13 cellular contexts compared by ENCODE assay signal in the genomic region with DNA sequence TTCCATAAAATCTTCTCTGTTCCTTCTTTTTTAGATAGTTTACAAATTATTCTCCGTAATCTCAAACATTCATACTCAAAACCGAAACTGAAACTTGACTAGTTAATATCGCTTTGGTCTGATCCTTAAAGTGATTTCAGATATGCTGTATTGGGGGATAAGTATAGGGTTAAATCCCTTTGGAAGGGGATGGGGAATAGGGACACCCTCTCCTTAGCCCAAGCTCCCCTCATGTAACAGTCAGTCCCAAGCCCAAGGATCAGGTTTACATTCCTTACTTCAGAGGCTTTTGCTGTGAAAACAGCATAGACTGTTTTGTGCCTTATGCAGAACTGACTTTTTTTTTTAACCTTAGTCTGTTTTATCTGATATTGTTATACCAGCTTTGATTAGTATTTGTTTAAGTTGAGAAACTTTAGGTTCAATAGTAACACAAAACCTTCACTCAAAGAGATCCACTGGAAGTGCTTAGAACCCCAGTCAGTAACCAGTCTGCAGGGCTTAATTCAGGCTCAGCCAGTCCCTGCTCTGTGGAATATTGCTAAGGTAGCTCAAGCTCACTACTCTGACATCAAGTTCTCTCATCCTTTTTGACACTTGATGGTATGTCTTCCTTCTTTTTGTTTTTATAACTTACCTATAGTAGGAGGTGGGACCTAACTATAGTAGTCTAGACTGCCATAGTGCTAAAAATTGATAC. TPM values are rescaled to one million over a fixed set of nuclear protein-coding genes. Genes with fewer than 3 reads are reported as not detected.
A peak's percentile ranks its signal among the peaks of the same experiment; 100 is the strongest.
DNase-seq lines count a peak whose midpoint lies in the region; ATAC-seq, FAIRE-seq and TF ChIP-seq lines count a peak whose summit lies in the region.
"Had no signal": no experiment of that assay in that cellular context is flagged by ENCODE, and none has a peak within 500 bp of the region (broad histone marks: within the 10 kb centered on the region; RNA-seq: fewer than 3 reads in every experiment).

No MANE protein-coding gene starts in this region.

- H3K27ac Mint-ChIP-seq in activated naive CD8-positive, alpha-beta T cell treated with anti-CD3 and anti-CD28 coated beads for 36 hours: peak overlapping the region; percentile 23

- DNase-seq in HepG2 (ENCODE audit: low spot score) (no peak), inferior parietal cortex (ENCODE audit: extremely low spot score) (no peak)
- DNase-seq in activated naive CD8-positive, alpha-beta T cell treated with anti-CD3 and anti-CD28 coated beads for 36 hours: no peak
- DNase-seq: activated CD4-positive, alpha-beta T cell treated with anti-CD3 and anti-CD28 coated beads for 1 hour; foreskin fibroblast; NCI-H2107 had no signal

- no peak overlapping the region for H3K4me2 ChIP-seq in HepG2 (ENCODE audit: low read depth, low read length)

- H2AFZ ChIP-seq in HepG2 (ENCODE audit: low read length): no peak overlapping the region

- H3K36me3 Mint-ChIP-seq in activated naive CD8-positive, alpha-beta T cell treated with anti-CD3 and anti-CD28 coated beads for 36 hours: peaks cover 50% of the 10 kb centered on the region

- BruUV-seq in HepG2 (replicated peaks; lab: Mats Ljungman, UMichigan): no TSS peak

- H4K20me1 ChIP-seq in HepG2 (ENCODE audit: insufficient read depth, low read length): no peaks in the 10 kb centered on the region

- POLR2A ChIA-PET in HepG2 (lab: Yijun Ruan, JAX): interaction anchor here (1.0 kb wide), 1 partner anchor 43 kb away, joined by 3 read pairs; no protein-coding TSS in a partner anchor

- WGBS in liver: 10% methylated on average over 3 of the region's 3 CpGs
- 96% methylated on average over 3 of the region's 3 CpGs for WGBS in HepG2 (ENCODE audit: low lambda C conversion rate)

- no peak for FAIRE-seq in HepG2 (lab: Jason Lieb, UNC)

- H3K4me1 ChIP-seq in liver (ENCODE audit: control insufficient read depth in 4 of 4, insufficient read depth in 4 of 4, low read length in 3 of 4): peaks cover 0 to 4% (median 1%) of the 10 kb centered on the region in 4 donors
- no peaks in the 10 kb centered on the region for H3K4me1 ChIP-seq in HepG2 (ENCODE audit: insufficient read depth, low read length)
- no peaks in the 10 kb centered on the region for H3K4me1 ChIP-seq in muscle layer of duodenum (ENCODE audit: control insufficient read depth in 1 of 2, insufficient read depth in 2 of 2, low read length in 2 of 2)

- peak overlapping the region; percentile 66 for H3K4me3 Mint-ChIP-seq in activated naive CD8-positive, alpha-beta T cell treated with anti-CD3 and anti-CD28 coated beads for 36 hours

- H3K9me3 Mint-ChIP-seq in activated naive CD8-positive, alpha-beta T cell treated with anti-CD3 and anti-CD28 coated beads for 36 hours: peaks cover 2% of the 10 kb centered on the region

- TF ChIP-seq RAD21 in liver (IDR thresholded peaks at IDR 0.05) (no peak), HepG2 (CRISPR knock-in tag; IDR thresholded peaks at IDR 0.05) (no peak)

- H3K79me2 ChIP-seq in HepG2 (ENCODE audit: insufficient read depth, low read length): no peaks in the 10 kb centered on the region

- H3K27me3 Mint-ChIP-seq in activated naive CD8-positive, alpha-beta T cell treated with anti-CD3 and anti-CD28 coated beads for 36 hours: no peaks in the 10 kb centered on the region

- ATAC-seq in HepG2: no peak
- no peak for ATAC-seq in GM18517 (IDR thresholded peaks at IDR 0.05; ENCODE audit: unreplicated experiment)
- ATAC-seq in SK-N-SH treated with all-trans-retinoic acid at 6 μM for 48 hours: no peak
- no peak for ATAC-seq in GM18511 (IDR thresholded peaks at IDR 0.05; ENCODE audit: unreplicated experiment)

- CTCF ChIA-PET in HepG2 (lab: Yijun Ruan, JAX; ENCODE audit: low intra/inter-chr PET ratio, low total read pairs): no interaction called here

- no peak for TF ChIP-seq POLR2A in HepG2 (IDR thresholded peaks at IDR 0.05; ENCODE audit: insufficient read depth in 1 of 2, low read depth in 2 of 2, low read length in 2 of 2)

- TF ChIP-seq EP300 in HepG2 (IDR thresholded peaks at IDR 0.05; ENCODE audit: low read depth in 2 of 2, low read length in 2 of 2): no peak
- TF ChIP-seq EP300 in HepG2 (CRISPR knock-in tag; IDR thresholded peaks at IDR 0.05; ENCODE audit: borderline replicate concordance): no peak

- H3K4me1 Mint-ChIP-seq in activated naive CD8-positive, alpha-beta T cell treated with anti-CD3 and anti-CD28 coated beads for 36 hours: peaks cover 43% of the 10 kb centered on the region

- TF ChIP-seq CTCF in liver (IDR thresholded peaks at IDR 0.05; ENCODE audit: low read depth, low read length, missing input control): no peak
- no peak for TF ChIP-seq CTCF in HepG2 (CRISPR knock-in tag; IDR thresholded peaks at IDR 0.05)

- in situ Hi-C loops in HepG2 (cut with HindIII; ENCODE audit: extremely low pct_ligation_motif_present, low pct_unique_long_range_greater_than_20kb): no loop called here

- H3K36me3 ChIP-seq in liver (ENCODE audit: control insufficient read depth in 4 of 4, insufficient read depth in 3 of 4, low read depth in 1 of 4, low read length in 3 of 4) (peaks cover 3 to 40% (median 19%) of the 10 kb centered on the region in 4 donors), HepG2 (replicated peaks in 1 of 2; ENCODE audit: control insufficient read depth in 1 of 2, insufficient read depth in 2 of 2, low read length in 2 of 2) (peaks cover 10 to 51% of the 10 kb centered on the region in 2 experiments), muscle layer of duodenum (ENCODE audit: control insufficient read depth in 1 of 2, insufficient read depth in 2 of 2, low read length in 2 of 2) (peaks cover 18 to 58% of the 10 kb centered on the region in 2 donors)

- H3K9ac ChIP-seq in liver (ENCODE audit: low read depth in 1 of 2, low read length in 2 of 2) (peak overlapping the region; percentile 62 to 97), HepG2 (ENCODE audit: insufficient read depth, low read depth, low read length) (no peak overlapping the region)

- H3K27me3 ChIP-seq in liver (ENCODE audit: control insufficient read depth in 4 of 4, insufficient read depth in 4 of 4, low read length in 3 of 4): no peaks in the 10 kb centered on the region
- no peaks in the 10 kb centered on the region for H3K27me3 ChIP-seq in HepG2 (ENCODE audit: control insufficient read depth in 1 of 2, insufficient read depth in 2 of 2, low read length in 2 of 2)
- H3K27me3 ChIP-seq in muscle layer of duodenum (ENCODE audit: low read depth, low read length): no peaks in the 10 kb centered on the region

- H3K27ac ChIP-seq in liver (ENCODE audit: low read depth in 1 of 2, low read length in 2 of 2) (peak overlapping the region; percentile 48 to 54), HepG2 (ENCODE audit: extremely low read length, insufficient read depth, low read length) (no peak overlapping the region), muscle layer of duodenum (ENCODE audit: low read length) (peak overlapping the region; percentile 29)
- H3K27ac ChIP-seq: C4-2B had no signal

- no peaks in the 10 kb centered on the region for H3K9me3 ChIP-seq in liver (ENCODE audit: control insufficient read depth in 4 of 4, low read length in 3 of 4)
- H3K9me3 ChIP-seq in HepG2 (ENCODE audit: low read length): no peaks in the 10 kb centered on the region
- no peaks in the 10 kb centered on the region for H3K9me3 ChIP-seq in muscle layer of duodenum (ENCODE audit: control insufficient read depth in 1 of 2, low read length in 2 of 2)

- H3K4me3 ChIP-seq in liver (ENCODE audit: low read depth in 1 of 3, low read length in 3 of 3) (peak overlapping the region; percentile 45 to 68 (median 47)), HepG2 (replicated peaks in 1 of 3; ENCODE audit: insufficient read depth in 1 of 3, low read depth in 2 of 3, low read length in 3 of 3) (no peak overlapping the region), muscle layer of duodenum (ENCODE audit: low read depth in 1 of 2, low read length in 2 of 2) (peak overlapping the region; percentile 42 to 55)

- intact Hi-C loops in HepG2 (cut with micrococcal nuclease; ENCODE audit: unreplicated experiment): no loop called here

RNA-seq across cellular contexts. Expression of a gene that starts 10.5 kb away (rescaled TPM):
- total RNA-seq in liver: 1 to 10 TPM; 3.2 to 5.9 TPM
- 1 to 10 TPM; 3.0 to 6.1 TPM for polyA plus RNA-seq in liver
- 9.0 and 10.8 TPM in 2 replicates for total RNA-seq in HepG2 (2016; rRNA removed; fragmentation: Illumina TruSeq; extraction: Trizol)
- 5.3 and 6.2 TPM in 2 replicates for total RNA-seq in HepG2 (2016; cell fraction: cytosol; rRNA removed; fragmentation: Illumina TruSeq; extraction: Trizol; ENCODE audit: low read depth)
- total RNA-seq in HepG2 (2016; cell fraction: insoluble cytoplasmic fraction; rRNA removed; fragmentation: Illumina TruSeq; extraction: Trizol): 8.1 and 8.9 TPM in 2 replicates
- total RNA-seq in HepG2 (2016; cell fraction: membrane; rRNA removed; fragmentation: Illumina TruSeq; extraction: Trizol): 12.5 and 15.3 TPM in 2 replicates
- 7.2 and 9.0 TPM in 2 replicates for total RNA-seq in HepG2 (2016; cell fraction: nucleus; rRNA removed; fragmentation: Illumina TruSeq; extraction: Trizol)
- 2.4 and 2.7 TPM in 2 replicates for polyA plus RNA-seq in HepG2 (2011; rRNA removed)
- polyA plus RNA-seq in HepG2 (2011; cell fraction: cytosol; rRNA removed): 1.4 and 1.9 TPM in 2 replicates
- 1.7 and 2.8 TPM in 2 replicates for polyA plus RNA-seq in HepG2 (2011; cell fraction: nucleus; rRNA removed)
- 5.4 and 6.3 TPM in 2 replicates for polyA plus RNA-seq in HepG2 (2012)
- polyA plus RNA-seq in HepG2 (2016; cell fraction: cytosol; fragmentation: Illumina TruSeq; extraction: Trizol; ENCODE audit: low read depth): 10.5 and 11.5 TPM in 2 replicates
- 10.0 and 11.9 TPM in 2 replicates for polyA plus RNA-seq in HepG2 (2016; cell fraction: insoluble cytoplasmic fraction; fragmentation: Illumina TruSeq; extraction: Trizol; ENCODE audit: low read depth)
- 14.2 and 15.4 TPM in 2 replicates for polyA plus RNA-seq in HepG2 (2016; cell fraction: membrane; fragmentation: Illumina TruSeq; extraction: Trizol; ENCODE audit: low read depth)
- 6.8 and 11.4 TPM in 2 replicates for polyA plus RNA-seq in HepG2 (2016; cell fraction: nucleus; fragmentation: Illumina TruSeq; extraction: Trizol; ENCODE audit: insufficient read depth, low read depth)
- 3.2 and 6.0 TPM in 2 replicates for polyA minus RNA-seq in HepG2 (2011; rRNA and poly(A)+ RNA removed; ENCODE audit: low replicate concordance)
- 0.97 and 1.7 TPM in 2 replicates for polyA minus RNA-seq in HepG2 (2011; cell fraction: cytosol; rRNA and poly(A)+ RNA removed)
- polyA minus RNA-seq in HepG2 (2011; cell fraction: nucleus; rRNA and poly(A)+ RNA removed): 7.8 and 8.4 TPM in 2 replicates
- total RNA-seq in activated naive CD8-positive, alpha-beta T cell treated with anti-CD3 and anti-CD28 coated beads for 36 hours: 10 to 100 TPM in 1 of 2 experiments, 1 to 10 TPM in 1; 9.3 to 10.9 TPM

RNA-seq across cellular contexts. Expression of a gene that starts 38.1 kb away (rescaled TPM):
- under 1 TPM in 1 of 2 donors, not detected in 1; 0.09 TPM for total RNA-seq in liver
- polyA plus RNA-seq in liver: not detected
- 0.46 TPM in 1 of 2 replicates, not detected in the other for total RNA-seq in HepG2 (2016; rRNA removed; fragmentation: Illumina TruSeq; extraction: Trizol)
- 0.18 TPM in 1 of 2 replicates, not detected in the other for total RNA-seq in HepG2 (2016; cell fraction: cytosol; rRNA removed; fragmentation: Illumina TruSeq; extraction: Trizol; ENCODE audit: low read depth)
- 0.15 and 0.26 TPM in 2 replicates for total RNA-seq in HepG2 (2016; cell fraction: insoluble cytoplasmic fraction; rRNA removed; fragmentation: Illumina TruSeq; extraction: Trizol)
- total RNA-seq in HepG2 (2016; cell fraction: membrane; rRNA removed; fragmentation: Illumina TruSeq; extraction: Trizol): not detected in 2 replicates
- 0.41 and 0.62 TPM in 2 replicates for total RNA-seq in HepG2 (2016; cell fraction: nucleus; rRNA removed; fragmentation: Illumina TruSeq; extraction: Trizol)
- not detected in 2 replicates for polyA plus RNA-seq in HepG2 (2011; rRNA removed)
- polyA plus RNA-seq in HepG2 (2011; cell fraction: cytosol; rRNA removed): 0.07 TPM in 1 of 2 replicates, not detected in the other
- 0.45 and 0.61 TPM in 2 replicates for polyA plus RNA-seq in HepG2 (2011; cell fraction: nucleus; rRNA removed)
- not detected in 2 replicates for polyA plus RNA-seq in HepG2 (2012)
- polyA plus RNA-seq in HepG2 (2016; cell fraction: cytosol; fragmentation: Illumina TruSeq; extraction: Trizol; ENCODE audit: low read depth): not detected in 2 replicates
- not detected in 2 replicates for polyA plus RNA-seq in HepG2 (2016; cell fraction: insoluble cytoplasmic fraction; fragmentation: Illumina TruSeq; extraction: Trizol; ENCODE audit: low read depth)
- not detected in 2 replicates for polyA plus RNA-seq in HepG2 (2016; cell fraction: membrane; fragmentation: Illumina TruSeq; extraction: Trizol; ENCODE audit: low read depth)
- not detected in 2 replicates for polyA plus RNA-seq in HepG2 (2016; cell fraction: nucleus; fragmentation: Illumina TruSeq; extraction: Trizol; ENCODE audit: insufficient read depth, low read depth)
- 0.66 TPM in 1 of 2 replicates, not detected in the other for polyA minus RNA-seq in HepG2 (2011; rRNA and poly(A)+ RNA removed; ENCODE audit: low replicate concordance)
- polyA minus RNA-seq in HepG2 (2011; cell fraction: cytosol; rRNA and poly(A)+ RNA removed): 0.49 and 0.53 TPM in 2 replicates
- polyA minus RNA-seq in HepG2 (2011; cell fraction: nucleus; rRNA and poly(A)+ RNA removed): 1.2 and 2.2 TPM in 2 replicates
- total RNA-seq in activated naive CD8-positive, alpha-beta T cell treated with anti-CD3 and anti-CD28 coated beads for 36 hours: not detected
- total RNA-seq: lung microvascular endothelial cell had no signal

Comparison
In these comparisons a context has a peak if more than half of its experiments do, and no peak if none do; other contexts are left out.
1. H3K4me3 ChIP-seq: peak in liver (3 of 3) and muscle layer of duodenum (2 of 2); none in HepG2 (0 of 3).